ENCODE assay signal across 22 cellular contexts in genomic region chr11:9700105-9700801, GRCh38. TPM values are rescaled to one million over a fixed set of nuclear protein-coding genes. Genes with fewer than 3 reads are reported as not detected.
DNase-seq lines count a peak whose midpoint lies in the region; ATAC-seq and TF ChIP-seq lines count a peak whose summit lies in the region.
"Had no signal": no experiment of that assay in that cellular context is flagged by ENCODE, and none has a peak within 500 bp of the region (broad histone marks: within the 10 kb centered on the region; RNA-seq: fewer than 3 reads in every experiment).

No MANE protein-coding gene starts in this region.

- no peak for DNase-seq in Karpas-422
- DNase-seq in astrocyte of the spinal cord (ENCODE audit: low read depth, low spot score): peak; percentile 22
- DNase-seq in memory B cell (ENCODE audit: low spot score in 2 of 2): no peak
- DNase-seq in substantia nigra (lab: John Stamatoyannopoulos, UW): no peak
- no peak for DNase-seq in lower lobe of right lung
- no peak for DNase-seq in activated T-cell treated with anti-CD3 and anti-CD28 coated beads, Interleukin-2, amount 50 U/mL, for 24 hours
- DNase-seq in middle frontal gyrus (ENCODE audit: extremely low spot score, low spot score): no peak
- no peak for DNase-seq in HPDE6-E6E7 (ENCODE audit: extremely low spot score)
- DNase-seq: activated CD4-positive, CD25-positive, alpha-beta regulatory T cell treated with anti-CD3 and anti-CD28 coated beads, Interleukin-2, amount 50 U/mL, for 72 hours; activated naive CD8-positive, alpha-beta T cell treated with anti-CD3 and anti-CD28 coated beads for 36 hours; activated T-cell treated with anti-CD3 and anti-CD28 coated beads for 4 hours; colonic mucosa; DMS79; hippocampal formation; KG1; left ventricle myocardium superior; NCI-H1436; stimulated activated naive CD8-positive, alpha-beta T cell treated with anti-CD3 and anti-CD28 coated beads, Interleukin-15, amount 100 ng/mL, for 72 hours; T-helper 1 cell had no signal

- H3K36me3 Mint-ChIP-seq in memory B cell: peaks cover 29% of the 10 kb centered on the region
- H3K36me3 Mint-ChIP-seq in activated T-cell treated with anti-CD3 and anti-CD28 coated beads, Interleukin-2, amount 50 U/mL, for 24 hours (ENCODE audit: low read depth): peaks cover 3% of the 10 kb centered on the region

- H3K9me3 Mint-ChIP-seq in memory B cell: peaks cover 1% of the 10 kb centered on the region
- no peaks in the 10 kb centered on the region for H3K9me3 Mint-ChIP-seq in activated T-cell treated with anti-CD3 and anti-CD28 coated beads, Interleukin-2, amount 50 U/mL, for 24 hours
- H3K9me3 Mint-ChIP-seq: stimulated activated naive CD8-positive, alpha-beta T cell treated with anti-CD3 and anti-CD28 coated beads, Interleukin-15, amount 100 ng/mL, for 72 hours had no signal

- no peaks in the 10 kb centered on the region for H3K27me3 Mint-ChIP-seq in memory B cell
- no peaks in the 10 kb centered on the region for H3K27me3 Mint-ChIP-seq in activated T-cell treated with anti-CD3 and anti-CD28 coated beads, Interleukin-2, amount 50 U/mL, for 24 hours
- H3K27me3 Mint-ChIP-seq: activated naive CD8-positive, alpha-beta T cell treated with anti-CD3 and anti-CD28 coated beads for 36 hours; stimulated activated naive CD8-positive, alpha-beta T cell treated with anti-CD3 and anti-CD28 coated beads, Interleukin-15, amount 100 ng/mL, for 72 hours had no signal

- H3K9me3 ChIP-seq in Karpas-422 (ENCODE audit: low read length) (no peaks in the 10 kb centered on the region), lower lobe of right lung (no peaks in the 10 kb centered on the region)
- H3K9me3 ChIP-seq: colonic mucosa had no signal

- intact Hi-C loops in lower lobe of right lung (cut with DNase I): no loop called here

- in situ Hi-C loops in astrocyte of the spinal cord (cut with HindIII; ENCODE audit: low sequenced_read_pairs): no loop called here

- H3K36me3 ChIP-seq in Karpas-422 (ENCODE audit: insufficient read depth, low read length) (peaks cover 48% of the 10 kb centered on the region), lower lobe of right lung (peaks cover 9% of the 10 kb centered on the region)
- H3K36me3 ChIP-seq: colonic mucosa had no signal

- peaks cover 92% of the 10 kb centered on the region for H3K79me2 ChIP-seq in Karpas-422 (ENCODE audit: low read length)

- H2AFZ ChIP-seq in Karpas-422 (ENCODE audit: low read length): no peak overlapping the region

- ATAC-seq in memory B cell (ENCODE audit: low read depth) (no peak), lower lobe of right lung (no peak)
- ATAC-seq: HCT116; left ventricle myocardium superior; stimulated activated naive CD8-positive, alpha-beta T cell treated with anti-CD3 and anti-CD28 coated beads, Interleukin-15, amount 100 ng/mL, for 72 hours had no signal

- H3K27ac ChIP-seq in Karpas-422 (ENCODE audit: low read length): peak overlapping the region; percentile 77
- H3K27ac ChIP-seq in substantia nigra (ENCODE audit: low read depth, low read length, poor library complexity, severe bottlenecking): peak overlapping the region; percentile 9
- no peak overlapping the region for H3K27ac ChIP-seq in lower lobe of right lung
- H3K27ac ChIP-seq: BLaER1, colonic mucosa had no signal

- TF ChIP-seq CTCF in astrocyte of the spinal cord (IDR thresholded peaks at IDR 0.05; ENCODE audit: low read depth, low read length): no peak
- TF ChIP-seq CTCF in lower lobe of right lung (IDR thresholded peaks at IDR 0.05): no peak

- H3K9ac ChIP-seq in Karpas-422 (ENCODE audit: low read length): no peak overlapping the region
- H3K9ac ChIP-seq: BLaER1 had no signal

- H3K27me3 ChIP-seq in Karpas-422 (ENCODE audit: low read length): no peaks in the 10 kb centered on the region
- no peaks in the 10 kb centered on the region for H3K27me3 ChIP-seq in lower lobe of right lung (ENCODE audit: low read depth)
- H3K27me3 ChIP-seq: BLaER1, colonic mucosa had no signal

- peak overlapping the region; percentile 78 for H3K27ac Mint-ChIP-seq in memory B cell
- H3K27ac Mint-ChIP-seq in activated T-cell treated with anti-CD3 and anti-CD28 coated beads, Interleukin-2, amount 50 U/mL, for 24 hours: no peak overlapping the region
- H3K27ac Mint-ChIP-seq: activated naive CD8-positive, alpha-beta T cell treated with anti-CD3 and anti-CD28 coated beads for 36 hours; stimulated activated naive CD8-positive, alpha-beta T cell treated with anti-CD3 and anti-CD28 coated beads, Interleukin-15, amount 100 ng/mL, for 72 hours had no signal

- no peak overlapping the region for H3K4me3 Mint-ChIP-seq in memory B cell
- no peak overlapping the region for H3K4me3 Mint-ChIP-seq in activated T-cell treated with anti-CD3 and anti-CD28 coated beads, Interleukin-2, amount 50 U/mL, for 24 hours
- H3K4me3 Mint-ChIP-seq: activated naive CD8-positive, alpha-beta T cell treated with anti-CD3 and anti-CD28 coated beads for 36 hours; stimulated activated naive CD8-positive, alpha-beta T cell treated with anti-CD3 and anti-CD28 coated beads, Interleukin-15, amount 100 ng/mL, for 72 hours had no signal

- no peaks in the 10 kb centered on the region for H4K20me1 ChIP-seq in Karpas-422 (ENCODE audit: insufficient read depth, low read depth, low read length)
- H4K20me1 ChIP-seq: BLaER1 had no signal

- no peaks in the 10 kb centered on the region for H3K9me2 ChIP-seq in Karpas-422 (replicated peaks; ENCODE audit: insufficient read depth, low read length)

- peak overlapping the region; percentile 5 for H3K4me2 ChIP-seq in Karpas-422 (ENCODE audit: low read depth, low read length, poor library complexity, severe bottlenecking)
- H3K4me2 ChIP-seq: BLaER1 had no signal

- H3K4me3 ChIP-seq in Karpas-422 (ENCODE audit: low read length) (no peak overlapping the region), astrocyte of the spinal cord (ENCODE audit: low read depth, low read length) (no peak overlapping the region), lower lobe of right lung (no peak overlapping the region)
- H3K4me3 ChIP-seq: BLaER1, colonic mucosa, skin epidermis had no signal

- H3K4me1 ChIP-seq in Karpas-422 (ENCODE audit: low read length) (peaks cover 65% of the 10 kb centered on the region), lower lobe of right lung (peaks cover 28% of the 10 kb centered on the region)

- peaks cover 53% of the 10 kb centered on the region for H3K4me1 Mint-ChIP-seq in memory B cell
- peaks cover 28% of the 10 kb centered on the region for H3K4me1 Mint-ChIP-seq in activated T-cell treated with anti-CD3 and anti-CD28 coated beads, Interleukin-2, amount 50 U/mL, for 24 hours (ENCODE audit: low read depth)

RNA-seq across cellular contexts. Expression of gene SWAP70, which starts 36.4 kb away (rescaled TPM):
- 77.0 and 82.4 TPM in 2 replicates for total RNA-seq in Karpas-422 (2014; rRNA removed; shearing (Covaris generic); ENCODE audit: low replicate concordance)
- 50.1 TPM for total RNA-seq in lower lobe of right lung
